ENCODE assay signal across 21 cellular contexts in the genomic region with DNA sequence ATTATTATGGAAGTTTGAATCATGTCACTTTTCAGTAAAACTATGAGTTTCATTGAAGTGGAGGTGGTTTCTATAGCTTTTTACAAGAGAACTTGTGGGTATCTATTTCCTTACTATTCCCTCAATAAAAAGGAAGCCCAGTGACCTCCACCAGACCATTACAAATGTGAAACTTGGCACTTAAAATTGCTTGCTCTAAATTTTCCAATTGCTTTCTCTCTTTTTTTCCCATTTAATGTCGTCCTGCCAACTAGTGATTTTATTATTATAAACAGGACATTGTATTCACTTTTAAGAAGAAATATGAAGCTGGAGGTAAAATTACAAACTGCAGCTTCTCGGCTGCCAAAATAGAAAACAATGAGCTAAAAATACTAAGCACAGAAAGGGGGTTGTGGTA.
"Had no signal": no experiment of that assay in that cellular context is flagged by ENCODE, and none has a peak within 500 bp of the region (broad histone marks: within the 10 kb centered on the region; RNA-seq: fewer than 3 reads in every experiment).

No MANE protein-coding gene starts in this region.

- H3K9me3 ChIP-seq: adrenal gland, body of pancreas, prostate gland, right lobe of liver, SK-N-SH had no signal

- DNase-seq: activated CD4-positive, alpha-beta memory T cell treated with anti-CD3 and anti-CD28 coated beads for 36 hours; activated CD4-positive, alpha-beta T cell treated with anti-CD3 and anti-CD28 coated beads for 36 hours; activated CD8-positive, alpha-beta memory T cell treated with anti-CD3 and anti-CD28 coated beads, Interleukin-2, amount 10 ng/mL, durations not matched to agents 7 days and 5 days; activated effector memory CD4-positive, alpha-beta T cell treated with Interleukin-2 at 50 U/mL for 16 hours; activated T-cell treated with anti-CD3 and anti-CD28 coated beads, Interleukin-2, amount 50 U/mL, for 1 hour; adrenal gland; body of pancreas; effector memory CD8-positive, alpha-beta T cell; hippocampal formation; mesendoderm; right lobe of liver; SK-N-SH; stimulated activated CD4-positive, alpha-beta T cell treated with anti-CD3 and anti-CD28 coated beads, Interleukin-4, amount 100 ng/mL, for 4 hours; stimulated activated CD8-positive, alpha-beta memory T cell treated with anti-CD3 and anti-CD28 coated beads, Interleukin-4, amount 100 ng/mL, for 48 hours; stimulated activated naive CD8-positive, alpha-beta T cell treated with anti-CD3 and anti-CD28 coated beads, Interleukin-15, Interleukin-2, amounts not matched to agents 100 U/mL and 50 U/mL, for 24 hours; T-helper 1 cell; upper lobe of left lung had no signal

- H3K27ac ChIP-seq: prostate gland, right lobe of liver, upper lobe of left lung had no signal

- H3K4me3 ChIP-seq: adrenal gland, body of pancreas, prostate gland, right lobe of liver, smooth muscle cell, upper lobe of left lung had no signal

- H3K36me3 ChIP-seq: adrenal gland, prostate gland, right lobe of liver had no signal

- H3K4me1 ChIP-seq: prostate gland, right lobe of liver had no signal

- H3K27me3 ChIP-seq: adrenal gland, body of pancreas, right lobe of liver, upper lobe of left lung had no signal

- ATAC-seq: activated CD4-positive, alpha-beta T cell treated with anti-CD3 and anti-CD28 coated beads for 36 hours; activated CD8-positive, alpha-beta memory T cell treated with anti-CD3 and anti-CD28 coated beads, Interleukin-2, amount 10 ng/mL, durations not matched to agents 7 days and 5 days; body of pancreas; effector memory CD8-positive, alpha-beta T cell; left lobe of liver; natural killer cell treated with Interleukin-12 subunit alpha and Interleukin-12 subunit beta and Interleukin-15 and Interleukin-18, amount 100 ng/mL, for 72 hours; right lobe of liver; stimulated activated naive CD8-positive, alpha-beta T cell treated with anti-CD3 and anti-CD28 coated beads, Interleukin-15, Interleukin-2, amounts not matched to agents 100 U/mL and 50 U/mL, for 24 hours had no signal
